Comparison of ENCODE assay signal across 13 cellular contexts in the genomic region with DNA sequence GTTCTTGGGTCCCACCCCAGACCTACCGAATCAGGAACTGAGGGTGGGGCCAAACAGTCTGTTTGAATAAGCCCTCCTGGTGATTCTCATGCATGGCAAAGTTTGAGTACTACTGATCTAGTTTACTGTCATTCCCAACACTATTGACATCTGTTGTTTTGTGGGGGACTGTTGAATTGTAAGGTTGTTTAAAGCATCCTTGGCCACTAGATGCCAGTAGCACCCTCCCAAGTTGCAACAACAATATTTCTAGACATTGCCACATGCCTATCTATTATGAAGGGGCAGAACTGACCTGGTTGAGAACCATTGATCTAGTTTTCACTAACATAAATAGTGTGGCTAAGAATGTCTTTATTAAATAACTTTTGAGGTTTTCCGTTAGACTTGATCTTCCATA. TPM values are rescaled to one million over a fixed set of nuclear protein-coding genes. Genes with fewer than 3 reads are reported as not detected.
DNase-seq lines count a peak whose midpoint lies in the region; ATAC-seq and TF ChIP-seq lines count a peak whose summit lies in the region.
"Had no signal": no experiment of that assay in that cellular context is flagged by ENCODE, and none has a peak within 500 bp of the region (broad histone marks: within the 10 kb centered on the region; RNA-seq: fewer than 3 reads in every experiment).

No MANE protein-coding gene starts in this region.

- H3K4me1 ChIP-seq in DOHH2 (ENCODE audit: control insufficient read depth, low read length): no peaks in the 10 kb centered on the region
- H3K4me1 ChIP-seq: stomach had no signal

- no peak overlapping the region for H3K4me2 ChIP-seq in DOHH2 (ENCODE audit: low read length)

- H3K4me3 ChIP-seq in AG10803 (ENCODE audit: low read length) (no peak overlapping the region), DOHH2 (ENCODE audit: low read length) (no peak overlapping the region), fibroblast of mammary gland (ENCODE audit: control insufficient read depth, low read depth, low read length) (no peak overlapping the region)
- H3K4me3 ChIP-seq: SK-N-MC, stomach had no signal

- no peaks in the 10 kb centered on the region for H3F3A ChIP-seq in DOHH2 (ENCODE audit: control insufficient read depth, insufficient read depth)

- 0 out of 2 replicates have a peak, but pooled peaks have one; percentile 16 for TF ChIP-seq CTCF in AG10803 (conservative IDR thresholded peaks at IDR 0.05; ENCODE audit: low read length)
- peak; percentile 14 for TF ChIP-seq CTCF in DOHH2 (IDR thresholded peaks at IDR 0.05; ENCODE audit: low read depth, low read length, poor library complexity, severe bottlenecking)
- peak; percentile 36 for TF ChIP-seq CTCF in fibroblast of mammary gland (conservative IDR thresholded peaks at IDR 0.05; ENCODE audit: control insufficient read depth, insufficient read depth, low read depth, low read length)

- H3K9me3 ChIP-seq in DOHH2 (ENCODE audit: control insufficient read depth, insufficient read depth, low read length): no peaks in the 10 kb centered on the region
- H3K9me3 ChIP-seq: stomach had no signal

- intact Hi-C loops in posterior vena cava (cut with DNase I) (no loop called here), left ventricle myocardium superior (cut with micrococcal nuclease) (no loop called here)

- H3K27me3 ChIP-seq in DOHH2 (ENCODE audit: control insufficient read depth, low read length): no peaks in the 10 kb centered on the region
- H3K27me3 ChIP-seq: stomach had no signal

- H3K79me2 ChIP-seq in DOHH2 (ENCODE audit: control insufficient read depth, low read length): peaks cover 19% of the 10 kb centered on the region

- no peak overlapping the region for H3K27ac ChIP-seq in DOHH2 (ENCODE audit: low read depth, low read length)
- H3K27ac ChIP-seq: SK-N-MC, stomach had no signal

- H3K9me2 ChIP-seq in DOHH2 (replicated peaks; ENCODE audit: control insufficient read depth, low read length): no peaks in the 10 kb centered on the region

- peaks cover 92% of the 10 kb centered on the region for H3K36me3 ChIP-seq in DOHH2 (ENCODE audit: control insufficient read depth, low read length)

- no peak for ATAC-seq in HG03135 (IDR thresholded peaks at IDR 0.05; ENCODE audit: unreplicated experiment)
- ATAC-seq in left ventricle myocardium superior: no peak

- DNase-seq in AG10803 (ENCODE audit: low read depth): no peak
- peak; percentile 39 for DNase-seq in OCI-M1 (lab: John Stamatoyannopoulos, UW)
- DNase-seq in fibroblast of mammary gland (ENCODE audit: low read depth): no peak
- no peak for DNase-seq in HuH-7 (ENCODE audit: low spot score)
- no peak for DNase-seq in posterior vena cava (ENCODE audit: low spot score)
- DNase-seq in left ventricle myocardium superior: no peak
- DNase-seq: effector memory CD4-positive, alpha-beta T cell; kidney glomerular epithelial cell; NCI-H146; stomach had no signal

- no peaks in the 10 kb centered on the region for H4K20me1 ChIP-seq in DOHH2 (ENCODE audit: control insufficient read depth, insufficient read depth, low read depth, low read length)

RNA-seq across cellular contexts. Expression of gene TAF9B, which starts 15.1 kb away (rescaled TPM):
- 10 to 100 TPM; 28.3 to 30.4 TPM for total RNA-seq in posterior vena cava
- 19.1 TPM for total RNA-seq in left ventricle myocardium superior

RNA-seq across cellular contexts. Expression of gene PGK1, which starts 20.3 kb away (rescaled TPM):
- total RNA-seq in posterior vena cava (100 to 1,000 TPM; 222 to 323 TPM), left ventricle myocardium superior (448 TPM)
